11 cellular contexts compared by ENCODE assay signal in genomic region chr9:37953204-37953774, GRCh38. TPM values are rescaled to one million over a fixed set of nuclear protein-coding genes. Genes with fewer than 3 reads are reported as not detected.
A peak's percentile ranks its signal among the peaks of the same experiment; 100 is the strongest.
DNase-seq lines count a peak whose midpoint lies in the region; ATAC-seq, FAIRE-seq and TF ChIP-seq lines count a peak whose summit lies in the region.
"Had no signal": no experiment of that assay in that cellular context is flagged by ENCODE, and none has a peak within 500 bp of the region (broad histone marks: within the 10 kb centered on the region; RNA-seq: fewer than 3 reads in every experiment).

No MANE protein-coding gene starts in this region.

- H3K9me3 ChIP-seq in right cardiac atrium (ENCODE audit: control insufficient read depth, low read length) (no peaks in the 10 kb centered on the region), lower lobe of right lung (no peaks in the 10 kb centered on the region)

- H3K27ac Mint-ChIP-seq in activated T-helper 2 cell treated with anti-CD3 and anti-CD28 coated beads, Interferon-gamma antibody, Interleukin-2, Interleukin-4, amounts not matched to agents 10 μg/mL and 5 μg/mL and 100 μg/mL, durations not matched to agents 14 hours and 24 hours and 36 hours = peak overlapping the region; percentile 96
- H3K27ac Mint-ChIP-seq: CD4-positive, CD25-positive, alpha-beta regulatory T cell had no signal

- TF ChIP-seq CTCF in lower lobe of right lung (IDR thresholded peaks at IDR 0.05) = no peak

- no peaks in the 10 kb centered on the region for H3K9me3 Mint-ChIP-seq in activated T-helper 2 cell treated with anti-CD3 and anti-CD28 coated beads, Interferon-gamma antibody, Interleukin-2, Interleukin-4, amounts not matched to agents 10 μg/mL and 5 μg/mL and 100 μg/mL, durations not matched to agents 14 hours and 24 hours and 36 hours
- H3K9me3 Mint-ChIP-seq: CD4-positive, CD25-positive, alpha-beta regulatory T cell; naive thymus-derived CD8-positive, alpha-beta T cell had no signal

- peaks cover 30% of the 10 kb centered on the region for H3K4me1 Mint-ChIP-seq in activated T-helper 2 cell treated with anti-CD3 and anti-CD28 coated beads, Interferon-gamma antibody, Interleukin-2, Interleukin-4, amounts not matched to agents 10 μg/mL and 5 μg/mL and 100 μg/mL, durations not matched to agents 14 hours and 24 hours and 36 hours (ENCODE audit: low read depth)
- H3K4me1 Mint-ChIP-seq: naive thymus-derived CD8-positive, alpha-beta T cell had no signal

- H3K4me3 ChIP-seq in right cardiac atrium (ENCODE audit: low read length) (no peak overlapping the region), lower lobe of right lung (no peak overlapping the region)

- no peak for FAIRE-seq in urothelium cell line (lab: Jason Lieb, UNC)

- no peaks in the 10 kb centered on the region for H3K27me3 Mint-ChIP-seq in activated T-helper 2 cell treated with anti-CD3 and anti-CD28 coated beads, Interferon-gamma antibody, Interleukin-2, Interleukin-4, amounts not matched to agents 10 μg/mL and 5 μg/mL and 100 μg/mL, durations not matched to agents 14 hours and 24 hours and 36 hours (ENCODE audit: low read depth)
- H3K27me3 Mint-ChIP-seq: CD4-positive, CD25-positive, alpha-beta regulatory T cell; naive thymus-derived CD8-positive, alpha-beta T cell had no signal

- H3K4me1 ChIP-seq in right cardiac atrium (ENCODE audit: control insufficient read depth, insufficient read depth, low read length) (peaks cover 17% of the 10 kb centered on the region), lower lobe of right lung (peaks cover 22% of the 10 kb centered on the region)

- H3K27ac ChIP-seq in right cardiac atrium (ENCODE audit: low read length) (peak overlapping the region; percentile 16), lower lobe of right lung (no peak overlapping the region)

- ATAC-seq in right cardiac atrium (no peak), Right ventricle myocardium inferior (no peak), lower lobe of right lung (no peak)
- ATAC-seq: naive thymus-derived CD8-positive, alpha-beta T cell had no signal

- intact Hi-C loops in right cardiac atrium (cut with DNase I) (no loop called here), Right ventricle myocardium inferior (cut with DNase I) (loop anchor here (5.0 kb wide), 1 partner anchor 34 kb away; no protein-coding TSS in a partner anchor), lower lobe of right lung (cut with DNase I) (no loop called here)
- intact Hi-C loops in activated T-helper 2 cell treated with anti-CD3 and anti-CD28 coated beads, Interferon-gamma antibody, Interleukin-2, Interleukin-4, amounts not matched to agents 10 μg/mL and 5 μg/mL and 100 μg/mL, durations not matched to agents 14 hours and 24 hours and 36 hours (cut with micrococcal nuclease) = loop anchor here (2.0 to 10.0 kb wide), 2 partner anchors 48 to 118 kb away; partner anchors contain the start of gene SLC25A51

- DNase-seq in right cardiac atrium (peak in 1 of 3 donors; percentile 17), Right ventricle myocardium inferior (ENCODE audit: missing footprints) (no peak), lower lobe of right lung (peak; percentile 18), NCI-H1930 (lab: John Stamatoyannopoulos, UW) (no peak), urothelium cell line (ENCODE audit: low spot score) (no peak), A172 (ENCODE audit: low spot score) (no peak), NCI-H446 treated with DMSO at 0.1 percent for 48 hours (lab: John Stamatoyannopoulos, UW) (no peak)
- DNase-seq in activated T-helper 2 cell treated with anti-CD3 and anti-CD28 coated beads, Interferon-gamma antibody, Interleukin-2, Interleukin-4, amounts not matched to agents 10 μg/mL and 5 μg/mL and 100 μg/mL, durations not matched to agents 14 hours and 24 hours and 36 hours (ENCODE audit: low spot score) = no peak
- DNase-seq: NCI-H1417 had no signal

- 90% methylated on average over 5 of the region's 5 CpGs for WGBS in right cardiac atrium

- no peaks in the 10 kb centered on the region for H3K27me3 ChIP-seq in right cardiac atrium (ENCODE audit: control insufficient read depth, insufficient read depth)
- no peaks in the 10 kb centered on the region for H3K27me3 ChIP-seq in lower lobe of right lung (ENCODE audit: low read depth)

- peaks cover 42% of the 10 kb centered on the region for H3K36me3 ChIP-seq in lower lobe of right lung

- H3K4me3 Mint-ChIP-seq in activated T-helper 2 cell treated with anti-CD3 and anti-CD28 coated beads, Interferon-gamma antibody, Interleukin-2, Interleukin-4, amounts not matched to agents 10 μg/mL and 5 μg/mL and 100 μg/mL, durations not matched to agents 14 hours and 24 hours and 36 hours (ENCODE audit: low read depth) = peak overlapping the region; percentile 22
- H3K4me3 Mint-ChIP-seq: CD4-positive, CD25-positive, alpha-beta regulatory T cell; naive thymus-derived CD8-positive, alpha-beta T cell had no signal

- no peaks in the 10 kb centered on the region for H3K36me3 Mint-ChIP-seq in activated T-helper 2 cell treated with anti-CD3 and anti-CD28 coated beads, Interferon-gamma antibody, Interleukin-2, Interleukin-4, amounts not matched to agents 10 μg/mL and 5 μg/mL and 100 μg/mL, durations not matched to agents 14 hours and 24 hours and 36 hours (ENCODE audit: low read depth)
- H3K36me3 Mint-ChIP-seq: naive thymus-derived CD8-positive, alpha-beta T cell had no signal

RNA-seq across cellular contexts. Expression of gene SLC25A51, which starts 49.4 kb away (rescaled TPM):
- 10 to 100 TPM; 21.1 to 29.4 (median 25.9) TPM for total RNA-seq in right cardiac atrium
- 13.1 TPM for polyA plus RNA-seq in right cardiac atrium
- total RNA-seq in Right ventricle myocardium inferior = 22.0 TPM
- total RNA-seq in activated T-helper 2 cell treated with anti-CD3 and anti-CD28 coated beads, Interferon-gamma antibody, Interleukin-2, Interleukin-4, amounts not matched to agents 10 μg/mL and 5 μg/mL and 100 μg/mL, durations not matched to agents 14 hours and 24 hours and 36 hours = 29.7 and 31.4 TPM in 2 replicates
- total RNA-seq in lower lobe of right lung = 23.8 TPM
- 52.2 and 53.3 TPM in 2 replicates for total RNA-seq in A172 (2014; rRNA removed; shearing (Covaris generic))

Comparison
In these comparisons a context has a peak if more than half of its experiments do, and no peak if none do; other contexts are left out.
1. intact Hi-C loops: an anchor here in Right ventricle myocardium inferior (5.0 kb wide) and activated T-helper 2 cell treated with anti-CD3 and anti-CD28 coated beads, Interferon-gamma antibody, Interleukin-2, Interleukin-4, amounts not matched to agents 10 μg/mL and 5 μg/mL and 100 μg/mL, durations not matched to agents 14 hours and 24 hours and 36 hours (2.0 to 10.0 kb wide); none called in right cardiac atrium and lower lobe of right lung.